In genomic region chr20:62388839-62389600, GRCh38 we compare ENCODE assay signal across 11 cellular contexts. TPM values are rescaled to one million over a fixed set of nuclear protein-coding genes. Genes with fewer than 3 reads are reported as not detected.
DNase-seq lines count a peak whose midpoint lies in the region; TF ChIP-seq lines count a peak whose summit lies in the region.
"Had no signal": no experiment of that assay in that cellular context is flagged by ENCODE, and none has a peak within 500 bp of the region (broad histone marks: within the 10 kb centered on the region; RNA-seq: fewer than 3 reads in every experiment).

No MANE protein-coding gene starts in this region.

- H3K36me3 ChIP-seq in KMS-11 (ENCODE audit: insufficient read depth) (peaks cover 3% of the 10 kb centered on the region; the same call in 1 of the 2 replicates), neural progenitor cell (peaks cover 8% of the 10 kb centered on the region)

- no peaks in the 10 kb centered on the region for H3K9me3 Mint-ChIP-seq in activated CD4-positive, alpha-beta T cell treated with anti-CD3 and anti-CD28 coated beads, Interleukin-2, amount 10 ng/mL, durations not matched to agents 24 days and 14 days
- H3K9me3 Mint-ChIP-seq in activated naive CD8-positive, alpha-beta T cell (ENCODE audit: low read depth) = no peaks in the 10 kb centered on the region
- H3K9me3 Mint-ChIP-seq in neural progenitor cell = no peaks in the 10 kb centered on the region

- peak overlapping the region; percentile 98; the same call in 1 of the 2 replicates for H3K4me2 ChIP-seq in KMS-11
- no peak overlapping the region for H3K4me2 ChIP-seq in neural progenitor cell

- H3K79me2 ChIP-seq in KMS-11 (ENCODE audit: insufficient read depth, low read depth) = peaks cover 35% of the 10 kb centered on the region
- H3K79me2 ChIP-seq in neural progenitor cell (ENCODE audit: low read depth) = peaks cover 55% of the 10 kb centered on the region

- H3F3A ChIP-seq in neural progenitor cell (ENCODE audit: low read depth) = peaks cover 30% of the 10 kb centered on the region

- in situ Hi-C loops in KBM-7 (cut with MboI; ENCODE audit: low pct_unique_long_range_greater_than_20kb, low sequenced_read_pairs) = loop anchor here (25.0 kb wide), 1 partner anchor 377 kb away; no protein-coding TSS in a partner anchor

- H3K4me3 ChIP-seq in KMS-11 (IDR thresholded peaks at IDR 0.05; ENCODE audit: insufficient read depth, low read depth, low read length) = no peak overlapping the region
- H3K4me3 ChIP-seq in neural progenitor cell = no peak overlapping the region

- H3K4me1 ChIP-seq in KMS-11 (ENCODE audit: low read depth, poor library complexity, severe bottlenecking) (peaks cover 18% of the 10 kb centered on the region), neural progenitor cell (peaks cover 18% of the 10 kb centered on the region)

- H3K4me3 Mint-ChIP-seq in activated CD4-positive, alpha-beta T cell treated with anti-CD3 and anti-CD28 coated beads, Interleukin-2, amount 10 ng/mL, durations not matched to agents 24 days and 14 days = peak overlapping the region; percentile 98
- peak overlapping the region; percentile 96 for H3K4me3 Mint-ChIP-seq in activated naive CD8-positive, alpha-beta T cell
- H3K4me3 Mint-ChIP-seq in neural progenitor cell = peak overlapping the region; percentile 95

- H4K20me1 ChIP-seq in KMS-11 (ENCODE audit: insufficient read depth) (no peaks in the 10 kb centered on the region), neural progenitor cell (ENCODE audit: low read depth) (peaks cover 49% of the 10 kb centered on the region)

- no peaks in the 10 kb centered on the region for H3K27me3 ChIP-seq in KMS-11 (ENCODE audit: insufficient read depth, low read depth)
- H3K27me3 ChIP-seq in neural progenitor cell = no peaks in the 10 kb centered on the region

- intact Hi-C loops in activated CD4-positive, alpha-beta T cell treated with anti-CD3 and anti-CD28 coated beads, Interleukin-2, amount 10 ng/mL, durations not matched to agents 24 days and 14 days (cut with micrococcal nuclease) = loop anchor here (5.0 kb wide), 3 partner anchors 113 to 403 kb away; partner anchors contain the start of gene LSM14B

- H2AFZ ChIP-seq in KMS-11 (ENCODE audit: low read depth) (no peak overlapping the region), neural progenitor cell (replicated peaks) (no peak overlapping the region)

- H3K27ac ChIP-seq in KMS-11 = no peak overlapping the region
- no peak overlapping the region for H3K27ac ChIP-seq in neural progenitor cell

- TF ChIP-seq CTCF in KMS-11 (conservative IDR thresholded peaks at IDR 0.05; ENCODE audit: low read depth, low read length) (no peak), neural progenitor cell (IDR thresholded peaks at IDR 0.05) (no peak)

- H3K9me3 ChIP-seq in neural progenitor cell (ENCODE audit: low read depth) = no peaks in the 10 kb centered on the region

- no peaks in the 10 kb centered on the region for H3K27me3 Mint-ChIP-seq in activated CD4-positive, alpha-beta T cell treated with anti-CD3 and anti-CD28 coated beads, Interleukin-2, amount 10 ng/mL, durations not matched to agents 24 days and 14 days
- H3K27me3 Mint-ChIP-seq in activated naive CD8-positive, alpha-beta T cell = no peaks in the 10 kb centered on the region
- peaks cover 8% of the 10 kb centered on the region for H3K27me3 Mint-ChIP-seq in neural progenitor cell (ENCODE audit: insufficient read depth, low read depth)

- H3K9ac ChIP-seq in KMS-11 (no peak overlapping the region), neural progenitor cell (no peak overlapping the region)

- H3K36me3 Mint-ChIP-seq in activated CD4-positive, alpha-beta T cell treated with anti-CD3 and anti-CD28 coated beads, Interleukin-2, amount 10 ng/mL, durations not matched to agents 24 days and 14 days (ENCODE audit: low read depth) = peaks cover 46% of the 10 kb centered on the region
- H3K36me3 Mint-ChIP-seq in activated naive CD8-positive, alpha-beta T cell = peaks cover 7% of the 10 kb centered on the region
- H3K36me3 Mint-ChIP-seq in neural progenitor cell = peaks cover 7% of the 10 kb centered on the region

- no peak for DNase-seq in activated CD4-positive, alpha-beta T cell treated with anti-CD3 and anti-CD28 coated beads, Interleukin-2, amount 10 ng/mL, durations not matched to agents 24 days and 14 days
- DNase-seq in activated CD4-positive, alpha-beta T cell treated with anti-CD3 and anti-CD28 coated beads, Interleukin-2, amount 50 U/mL, for 1 hour = no peak
- DNase-seq in neural progenitor cell (ENCODE audit: low spot score) (no peak), KBM-7 (no peak), NCI-H1105 (lab: John Stamatoyannopoulos, UW) (no peak), midbrain (lab: John Stamatoyannopoulos, UW) (no peak)

- H3K4me1 Mint-ChIP-seq in activated CD4-positive, alpha-beta T cell treated with anti-CD3 and anti-CD28 coated beads, Interleukin-2, amount 10 ng/mL, durations not matched to agents 24 days and 14 days = peaks cover 29% of the 10 kb centered on the region
- H3K4me1 Mint-ChIP-seq in activated naive CD8-positive, alpha-beta T cell (ENCODE audit: low read depth) = peaks cover 27% of the 10 kb centered on the region
- peaks cover 30% of the 10 kb centered on the region for H3K4me1 Mint-ChIP-seq in neural progenitor cell

- peak overlapping the region; percentile 72 for H3K27ac Mint-ChIP-seq in activated CD4-positive, alpha-beta T cell treated with anti-CD3 and anti-CD28 coated beads, Interleukin-2, amount 10 ng/mL, durations not matched to agents 24 days and 14 days
- peak overlapping the region; percentile 93 for H3K27ac Mint-ChIP-seq in activated naive CD8-positive, alpha-beta T cell
- no peak overlapping the region for H3K27ac Mint-ChIP-seq in neural progenitor cell

RNA-seq across cellular contexts. Expression of gene RPS21, which starts 2.1 kb away (rescaled TPM):
- total RNA-seq in activated CD4-positive, alpha-beta T cell treated with anti-CD3 and anti-CD28 coated beads, Interleukin-2, amount 10 ng/mL, durations not matched to agents 24 days and 14 days = 2,091 and 2,109 TPM in 2 replicates
- total RNA-seq in neural progenitor cell (ENCODE audit: low replicate concordance) = 1,629 and 1,765 TPM in 2 replicates

RNA-seq across cellular contexts. Expression of gene CABLES2, which starts 18.1 kb away (rescaled TPM):
- 13.1 and 13.5 TPM in 2 replicates for total RNA-seq in activated CD4-positive, alpha-beta T cell treated with anti-CD3 and anti-CD28 coated beads, Interleukin-2, amount 10 ng/mL, durations not matched to agents 24 days and 14 days
- 8.1 and 13.8 TPM in 2 replicates for total RNA-seq in neural progenitor cell (ENCODE audit: low replicate concordance)

RNA-seq across cellular contexts. Expression of gene LAMA5, which starts 21.9 kb away (rescaled TPM):
- total RNA-seq in activated CD4-positive, alpha-beta T cell treated with anti-CD3 and anti-CD28 coated beads, Interleukin-2, amount 10 ng/mL, durations not matched to agents 24 days and 14 days = 2.0 and 2.1 TPM in 2 replicates
- 12.1 and 63.9 TPM in 2 replicates for total RNA-seq in neural progenitor cell (ENCODE audit: low replicate concordance)

RNA-seq across cellular contexts. Expression of gene RBBP8NL, which starts 38.3 kb away (rescaled TPM):
- total RNA-seq in activated CD4-positive, alpha-beta T cell treated with anti-CD3 and anti-CD28 coated beads, Interleukin-2, amount 10 ng/mL, durations not matched to agents 24 days and 14 days = not detected in 2 replicates
- total RNA-seq in neural progenitor cell (ENCODE audit: low replicate concordance) = 0.03 TPM in 1 of 2 replicates, not detected in the other
- total RNA-seq: fibroblast of lung, left lobe of liver, NCI-H460 had no signal
